In genomic region chr11:70547386-70547785, GRCh38 we compare ENCODE assay signal across 22 cellular contexts.
"Had no signal": no experiment of that assay in that cellular context is flagged by ENCODE, and none has a peak within 500 bp of the region (broad histone marks: within the 10 kb centered on the region; RNA-seq: fewer than 3 reads in every experiment).

No MANE protein-coding gene starts in this region.

- H3K36me3 Mint-ChIP-seq: activated naive CD8-positive, alpha-beta T cell; naive thymus-derived CD8-positive, alpha-beta T cell had no signal

- H3K27me3 Mint-ChIP-seq: activated CD8-positive, alpha-beta T cell treated with anti-CD3 and anti-CD28 coated beads for 36 hours; activated naive CD8-positive, alpha-beta T cell; progenitor cell of endocrine pancreas had no signal

- H3K27ac Mint-ChIP-seq: activated B cell treated with CpG ODN at 0.5 μM for 24 hours; activated CD8-positive, alpha-beta T cell treated with anti-CD3 and anti-CD28 coated beads for 36 hours; activated naive CD8-positive, alpha-beta T cell; activated T-cell treated with anti-CD3 and anti-CD28 coated beads, Interleukin-2, amount 50 U/mL, for 72 hours; naive thymus-derived CD8-positive, alpha-beta T cell; progenitor cell of endocrine pancreas; T-helper 17 cell had no signal

- H3K4me1 ChIP-seq: esophagus muscularis mucosa, suprapubic skin had no signal

- DNase-seq: activated B cell treated with CpG ODN at 0.5 μM for 24 hours; activated CD4-positive, alpha-beta T cell treated with anti-CD3 and anti-CD28 coated beads for 48 hours; activated CD8-positive, alpha-beta memory T cell treated with anti-CD3 and anti-CD28 coated beads, Interleukin-2, amount 50 U/mL, for 4 hours; activated CD8-positive, alpha-beta T cell treated with anti-CD3 and anti-CD28 coated beads for 36 hours; activated gamma-delta T cell; activated T-cell treated with anti-CD3 and anti-CD28 coated beads, Interleukin-2, amount 50 U/mL, for 72 hours; amniotic stem cell; central memory CD4-positive, alpha-beta T cell; islet precursor cell; naive thymus-derived CD8-positive, alpha-beta T cell; right cardiac atrium; stimulated activated naive CD8-positive, alpha-beta T cell treated with anti-CD3 and anti-CD28 coated beads, Interleukin-15, Interleukin-2, amounts not matched to agents 100 U/mL and 50 U/mL, for 24 hours; T-helper 17 cell; trophoblast cell had no signal

- H3K36me3 ChIP-seq: esophagus muscularis mucosa, suprapubic skin had no signal

- H3K27me3 ChIP-seq: hepatocyte had no signal

- H3K9me3 Mint-ChIP-seq: activated B cell treated with CpG ODN at 0.5 μM for 24 hours; activated CD8-positive, alpha-beta T cell treated with anti-CD3 and anti-CD28 coated beads for 36 hours; activated T-cell treated with anti-CD3 and anti-CD28 coated beads, Interleukin-2, amount 50 U/mL, for 72 hours; naive thymus-derived CD8-positive, alpha-beta T cell had no signal

- FAIRE-seq: small intestine had no signal

- H3K4me1 Mint-ChIP-seq: activated B cell treated with CpG ODN at 0.5 μM for 24 hours, T-helper 17 cell had no signal

- H3K4me3 ChIP-seq: coronary artery, esophagus muscularis mucosa, hepatocyte, mucosa of descending colon, suprapubic skin had no signal

- ATAC-seq: activated CD8-positive, alpha-beta T cell treated with anti-CD3 and anti-CD28 coated beads for 36 hours; activated T-cell treated with anti-CD3 and anti-CD28 coated beads, Interleukin-2, amount 50 U/mL, for 72 hours; naive thymus-derived CD8-positive, alpha-beta T cell; stimulated activated naive CD8-positive, alpha-beta T cell treated with anti-CD3 and anti-CD28 coated beads, Interleukin-15, Interleukin-2, amounts not matched to agents 100 U/mL and 50 U/mL, for 24 hours; T-helper 17 cell had no signal

- H3K4me3 Mint-ChIP-seq: activated B cell treated with CpG ODN at 0.5 μM for 24 hours; activated CD8-positive, alpha-beta T cell treated with anti-CD3 and anti-CD28 coated beads for 36 hours; activated naive CD8-positive, alpha-beta T cell; activated T-cell treated with anti-CD3 and anti-CD28 coated beads, Interleukin-2, amount 50 U/mL, for 72 hours; naive thymus-derived CD8-positive, alpha-beta T cell; T-helper 17 cell had no signal

- H3K9me3 ChIP-seq: esophagus muscularis mucosa, mucosa of descending colon, suprapubic skin had no signal

- H3K27ac ChIP-seq: coronary artery, esophagus muscularis mucosa, hepatocyte, suprapubic skin had no signal
